ENCODE assay signal across 8 cellular contexts in the genomic region with DNA sequence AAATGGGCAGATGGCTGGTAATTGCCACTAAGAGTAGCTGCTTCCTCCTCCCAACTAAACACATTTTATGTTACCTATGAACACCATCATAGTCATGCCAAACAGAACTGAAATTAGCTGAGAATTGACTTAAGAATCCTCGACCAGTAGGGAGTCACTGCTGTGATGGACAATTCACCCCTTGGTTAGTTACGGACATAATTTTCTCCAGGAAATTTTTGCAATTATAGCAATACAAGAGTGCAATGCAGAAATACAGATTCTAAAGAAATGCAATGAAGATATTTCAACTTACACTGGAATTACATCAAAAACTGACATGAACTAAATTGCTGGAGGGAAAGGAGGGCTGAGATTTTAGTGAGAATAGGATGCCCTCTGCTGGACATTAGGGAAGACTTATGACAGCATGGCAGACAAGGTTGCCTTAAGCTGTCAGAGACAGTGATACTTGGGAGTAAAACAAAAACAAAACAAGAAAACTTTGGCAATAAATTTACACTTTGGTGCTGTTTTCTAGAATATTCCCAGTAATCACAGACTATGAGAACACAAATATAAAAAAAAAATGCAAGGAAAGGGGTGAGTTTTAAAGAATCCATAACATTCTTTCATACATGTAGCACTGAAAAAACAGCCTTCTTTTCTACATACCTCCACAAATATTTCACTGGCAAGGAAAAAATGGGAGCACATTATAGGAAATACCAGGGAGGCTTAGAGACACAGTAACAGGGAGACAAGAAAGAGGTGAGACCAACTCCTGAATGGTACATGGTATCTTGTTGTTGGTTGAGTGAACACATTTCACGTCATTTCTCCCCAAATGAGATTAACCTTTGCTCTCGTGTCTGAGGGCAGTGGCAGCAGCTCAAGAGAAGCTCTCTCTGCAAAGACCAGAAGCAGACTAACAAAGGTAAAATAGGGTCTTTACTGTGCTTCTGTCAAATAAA. TPM values are rescaled to one million over a fixed set of nuclear protein-coding genes. Genes with fewer than 3 reads are reported as not detected.
DNase-seq lines count a peak whose midpoint lies in the region; ATAC-seq, FAIRE-seq and TF ChIP-seq lines count a peak whose summit lies in the region.

No MANE protein-coding gene starts in this region.

- H3K9ac ChIP-seq in adipocyte (ENCODE audit: low read length): peak overlapping the region; percentile 64

- DNase-seq in DMS79 (lab: John Stamatoyannopoulos, UW): peak; percentile 68
- peak; percentile 33 for DNase-seq in GM19239 (ENCODE audit: insufficient read length, low spot score)
- DNase-seq in NCI-H345 treated with DMSO at 0.1 percent for 48 hours (lab: John Stamatoyannopoulos, UW; ENCODE audit: unreplicated experiment): peak; percentile 55
- peak; percentile 92 for DNase-seq in adipocyte (ENCODE audit: low read depth)
- DNase-seq in left ventricle myocardium inferior: no peak
- DNase-seq in sigmoid colon: no peak
- no peak for DNase-seq in stimulated activated CD4-positive, alpha-beta T cell treated with anti-CD3 and anti-CD28 coated beads, Interleukin-15, amount 100 ng/mL, for 24 hours

- peak; percentile 86 for TF ChIP-seq CTCF in left ventricle myocardium inferior (IDR thresholded peaks at IDR 0.05; ENCODE audit: borderline replicate concordance)
- TF ChIP-seq CTCF in sigmoid colon (IDR thresholded peaks at IDR 0.05): peak; percentile 69 to 83 (median 76)

- H3K4me3 ChIP-seq in adipocyte (ENCODE audit: low read length): no peak overlapping the region
- H3K4me3 ChIP-seq in left ventricle myocardium inferior: no peak overlapping the region
- H3K4me3 ChIP-seq in sigmoid colon: no peak overlapping the region

- peak; percentile 63 for ATAC-seq in HG03354 (IDR thresholded peaks at IDR 0.05; ENCODE audit: poor library complexity, severe bottlenecking, unreplicated experiment)

- H3K9me3 ChIP-seq in adipocyte (ENCODE audit: control insufficient read depth, low read length) (no peaks in the 10 kb centered on the region), left ventricle myocardium inferior (replicated peaks) (no peaks in the 10 kb centered on the region), sigmoid colon (no peaks in the 10 kb centered on the region)

- no peak for TF ChIP-seq EP300 in sigmoid colon (IDR thresholded peaks at IDR 0.05)

- intact Hi-C loops in left ventricle myocardium inferior (cut with micrococcal nuclease) (loop anchor here (5.0 to 10.0 kb wide), 3 partner anchors 57 to 190 kb away; partner anchors contain the start of gene SIK2), sigmoid colon (cut with DNase I) (loop anchor here (1.0 to 5.0 kb wide), 4 partner anchors 65 to 212 kb away; partner anchors contain the start of gene SIK2)

- no peak for TF ChIP-seq POLR2A in sigmoid colon (IDR thresholded peaks at IDR 0.05)

- WGBS in sigmoid colon, 2 donors: 60 to 75% methylated on average over 4 of the region's 4 CpGs

- peak overlapping the region; percentile 36 for H3K27ac ChIP-seq in left ventricle myocardium inferior (replicated peaks)
- peak overlapping the region in 1 of 4 donors; percentile 6 for H3K27ac ChIP-seq in sigmoid colon

- peak; percentile 93 for FAIRE-seq in GM19239 (lab: Jason Lieb, UNC)

- H3K36me3 ChIP-seq in adipocyte (ENCODE audit: control insufficient read depth, insufficient read depth, low read length, severe bottlenecking): peaks cover 7% of the 10 kb centered on the region
- H3K36me3 ChIP-seq in left ventricle myocardium inferior: no peaks in the 10 kb centered on the region
- H3K36me3 ChIP-seq in sigmoid colon: no peaks in the 10 kb centered on the region

- H3K27me3 ChIP-seq in adipocyte (replicated peaks; ENCODE audit: control insufficient read depth, insufficient read depth, low read length) (no peaks in the 10 kb centered on the region), left ventricle myocardium inferior (ENCODE audit: low read depth) (no peaks in the 10 kb centered on the region), sigmoid colon (no peaks in the 10 kb centered on the region)

- H3K4me1 ChIP-seq in adipocyte (ENCODE audit: control insufficient read depth, insufficient read depth, low read length) (peaks cover 29% of the 10 kb centered on the region), left ventricle myocardium inferior (peaks cover 14% of the 10 kb centered on the region), sigmoid colon (no peaks in the 10 kb centered on the region)

RNA-seq across cellular contexts. Expression of gene PPP2R1B, which starts 11.2 kb away (rescaled TPM):
- 6.5 TPM for total RNA-seq in left ventricle myocardium inferior
- 10 to 100 TPM; 13.5 to 16.0 (median 14.8) TPM for total RNA-seq in sigmoid colon
- polyA plus RNA-seq in sigmoid colon: 10 to 100 TPM in 2 of 3 donors, 1 to 10 TPM in 1; 9.0 to 17.8 (median 14.9) TPM

Comparison
In these comparisons a context has a peak if more than half of its experiments do, and no peak if none do; other contexts are left out.
1. DNase-seq: peak in DMS79 (single experiment), GM19239 (single experiment), NCI-H345 treated with DMSO at 0.1 percent for 48 hours (single experiment) and adipocyte (single experiment); none in left ventricle myocardium inferior (single experiment), sigmoid colon (single experiment) and stimulated activated CD4-positive, alpha-beta T cell treated with anti-CD3 and anti-CD28 coated beads, Interleukin-15, amount 100 ng/mL, for 24 hours (single experiment).